13 cellular contexts compared by ENCODE assay signal in genomic region chr10:5565671-5566581, GRCh38. TPM values are rescaled to one million over a fixed set of nuclear protein-coding genes. Genes with fewer than 3 reads are reported as not detected.
DNase-seq lines count a peak whose midpoint lies in the region; ATAC-seq and TF ChIP-seq lines count a peak whose summit lies in the region.
"Had no signal": no experiment of that assay in that cellular context is flagged by ENCODE, and none has a peak within 500 bp of the region (broad histone marks: within the 10 kb centered on the region; RNA-seq: fewer than 3 reads in every experiment).

No MANE protein-coding gene starts in this region.

- no peak for TF ChIP-seq CTCF in fibroblast of mammary gland (conservative IDR thresholded peaks at IDR 0.05; ENCODE audit: control insufficient read depth, insufficient read depth, low read depth, low read length)
- TF ChIP-seq CTCF in smooth muscle cell (IDR thresholded peaks at IDR 0.05; ENCODE audit: borderline replicate concordance, insufficient read depth, poor library complexity, severe bottlenecking) = no peak

- peak overlapping the region; percentile 95 for H3K27ac ChIP-seq in smooth muscle cell (ENCODE audit: low read depth)

- WGBS in smooth muscle cell (ENCODE audit: low lambda C conversion rate) = 49% methylated on average over 23 of the region's 23 CpGs

- H3K36me3 Mint-ChIP-seq in activated CD4-positive, alpha-beta T cell treated with anti-CD3 and anti-CD28 coated beads, Interleukin-2, amount 10 ng/mL, durations not matched to agents 7 days and 5 days (ENCODE audit: low read depth) = peaks cover 7% of the 10 kb centered on the region

- H3K79me2 ChIP-seq in smooth muscle cell (ENCODE audit: low read depth) = no peaks in the 10 kb centered on the region

- no peak overlapping the region for H3K4me3 Mint-ChIP-seq in activated CD4-positive, alpha-beta T cell treated with anti-CD3 and anti-CD28 coated beads, Interleukin-2, amount 10 ng/mL, durations not matched to agents 7 days and 5 days
- H3K4me3 Mint-ChIP-seq: activated T-cell treated with anti-CD3 and anti-CD28 coated beads, Interleukin-2, amount 50 U/mL, for 4 hours had no signal

- POLR2A ChIA-PET in activated CD4-positive, alpha-beta T cell treated with anti-CD3 and anti-CD28 coated beads, Interleukin-2, amount 10 ng/mL, durations not matched to agents 7 days and 5 days (lab: Charles Lee) = interaction anchor here (0.6 kb wide), 1 partner anchor 24 kb away, joined by 3 read pairs; no protein-coding TSS in a partner anchor

- no peak overlapping the region for H2AFZ ChIP-seq in smooth muscle cell (ENCODE audit: low read depth)

- H3K4me3 ChIP-seq in fibroblast of mammary gland (ENCODE audit: control insufficient read depth, low read depth, low read length) = no peak overlapping the region
- no peak overlapping the region for H3K4me3 ChIP-seq in smooth muscle cell

- H3K27ac Mint-ChIP-seq in activated CD4-positive, alpha-beta T cell treated with anti-CD3 and anti-CD28 coated beads, Interleukin-2, amount 10 ng/mL, durations not matched to agents 7 days and 5 days = peak overlapping the region; percentile 100

- no peaks in the 10 kb centered on the region for H3K36me3 ChIP-seq in smooth muscle cell (ENCODE audit: low read depth)

- peaks cover 17% of the 10 kb centered on the region for H3F3A ChIP-seq in smooth muscle cell (ENCODE audit: low read depth)

- H3K9me3 ChIP-seq in smooth muscle cell (replicated peaks; ENCODE audit: low read depth) = no peaks in the 10 kb centered on the region

- H3K4me1 ChIP-seq in smooth muscle cell (ENCODE audit: low read depth) = peaks cover 17% of the 10 kb centered on the region

- ATAC-seq in HG02884 (IDR thresholded peaks at IDR 0.05; ENCODE audit: unreplicated experiment) = no peak

- peaks cover 3% of the 10 kb centered on the region for H3K9me3 Mint-ChIP-seq in activated CD4-positive, alpha-beta T cell treated with anti-CD3 and anti-CD28 coated beads, Interleukin-2, amount 10 ng/mL, durations not matched to agents 7 days and 5 days

- peaks cover 4% of the 10 kb centered on the region for H3K27me3 Mint-ChIP-seq in activated CD4-positive, alpha-beta T cell treated with anti-CD3 and anti-CD28 coated beads, Interleukin-2, amount 10 ng/mL, durations not matched to agents 7 days and 5 days

- peaks cover 42% of the 10 kb centered on the region for H3K4me1 Mint-ChIP-seq in activated CD4-positive, alpha-beta T cell treated with anti-CD3 and anti-CD28 coated beads, Interleukin-2, amount 10 ng/mL, durations not matched to agents 7 days and 5 days

- CTCF ChIA-PET in activated CD4-positive, alpha-beta T cell treated with anti-CD3 and anti-CD28 coated beads, Interleukin-2, amount 10 ng/mL, durations not matched to agents 7 days and 5 days (lab: Charles Lee) = interaction anchor here (0.7 to 1.4 kb wide), 2 partner anchors 12 to 64 kb away, joined by 3 to 4 read pairs; no protein-coding TSS in a partner anchor

- H3K9ac ChIP-seq in smooth muscle cell (ENCODE audit: low read depth) = peak overlapping the region; percentile 78

- H4K20me1 ChIP-seq in smooth muscle cell (ENCODE audit: low read depth) = no peaks in the 10 kb centered on the region

- H3K4me2 ChIP-seq in smooth muscle cell = peak overlapping the region; percentile 65

- no peak for DNase-seq in activated CD4-positive, alpha-beta T cell treated with anti-CD3 and anti-CD28 coated beads, Interleukin-2, amount 10 ng/mL, durations not matched to agents 7 days and 5 days
- no peak for DNase-seq in activated CD4-positive, alpha-beta T cell treated with anti-CD3 and anti-CD28 coated beads, Interleukin-2, amount 50 U/mL, for 1 hour
- DNase-seq in RPMI7951 (ENCODE audit: low read depth) = peak; percentile 99
- DNase-seq in fibroblast of mammary gland (ENCODE audit: low read depth) = peak; percentile 73
- no peak for DNase-seq in smooth muscle cell (lab: John Stamatoyannopoulos, UW; ENCODE audit: unreplicated experiment)
- DNase-seq in GM19240 (ENCODE audit: insufficient read length, low spot score) = no peak
- no peak for DNase-seq in NAMALWA (ENCODE audit: low spot score)
- DNase-seq: AML-193, NCI-H1436 treated with DMSO at 0.1 percent for 48 hours, SHP77 had no signal

- no peaks in the 10 kb centered on the region for H3K27me3 ChIP-seq in smooth muscle cell (ENCODE audit: low read depth)

RNA-seq across cellular contexts. Expression of gene CALML3, which starts 41.2 kb away (rescaled TPM):
- total RNA-seq in activated CD4-positive, alpha-beta T cell treated with anti-CD3 and anti-CD28 coated beads, Interleukin-2, amount 10 ng/mL, durations not matched to agents 7 days and 5 days = not detected
- total RNA-seq in RPMI7951 (2014; rRNA removed; shearing (Covaris generic)) = not detected in 2 replicates
- total RNA-seq in smooth muscle cell = 0.04 and 0.49 TPM in 2 replicates
- polyA plus RNA-seq in smooth muscle cell = 0.20 TPM in 1 of 2 replicates, not detected in the other
- total RNA-seq: activated T-cell treated with anti-CD3 and anti-CD28 coated beads, Interleukin-2, amount 50 U/mL, for 4 hours; kidney epithelial cell had no signal

Comparison
In these comparisons a context has a peak if more than half of its experiments do, and no peak if none do; other contexts are left out.
1. DNase-seq: peak in RPMI7951 (single experiment) and fibroblast of mammary gland (single experiment); none in activated CD4-positive, alpha-beta T cell treated with anti-CD3 and anti-CD28 coated beads, Interleukin-2, amount 10 ng/mL, durations not matched to agents 7 days and 5 days (single experiment), activated CD4-positive, alpha-beta T cell treated with anti-CD3 and anti-CD28 coated beads, Interleukin-2, amount 50 U/mL, for 1 hour (single experiment), smooth muscle cell (single experiment), GM19240 (single experiment) and NAMALWA (single experiment).